In genomic region chr3:48461767-48462166, GRCh38 we compare ENCODE assay signal across 6 cellular contexts. TPM values are rescaled to one million over a fixed set of nuclear protein-coding genes. Genes with fewer than 3 reads are reported as not detected.
A peak's percentile ranks its signal among the peaks of the same experiment; 100 is the strongest.
DNase-seq lines count a peak whose midpoint lies in the region; ATAC-seq, FAIRE-seq and TF ChIP-seq lines count a peak whose summit lies in the region.
"Not testable (repeated sequence)": the region's sequence is repeated elsewhere in the genome, so short reads cannot be mapped to it uniquely, and the experiment has no call there.

No MANE protein-coding gene starts in this region.

- H3K9ac ChIP-seq in kidney (ENCODE audit: low read length in 2 of 2), result not testable (repeated sequence)

- ATAC-seq in activated naive CD8-positive, alpha-beta T cell treated with anti-CD3 and anti-CD28 coated beads, Interleukin-2, amount 10 ng/mL, durations not matched to agents 7 days and 5 days (ENCODE audit: low read depth), result not testable (repeated sequence)

- POLR2A ChIA-PET in RWPE1 (lab: Yijun Ruan, JAX; ENCODE audit: low non-redundant PET), result not testable (repeated sequence)
- POLR2A ChIA-PET in activated naive CD8-positive, alpha-beta T cell treated with anti-CD3 and anti-CD28 coated beads, Interleukin-2, amount 10 ng/mL, durations not matched to agents 7 days and 5 days (lab: Charles Lee), result interaction anchor here (1.1 to 1.4 kb wide), 3 partner anchors 10 to 22 kb away, joined by 3 to 7 read pairs (median 4); partner anchors contain the start of gene CCDC51

- TF ChIP-seq CTCF in RWPE1 (conservative IDR thresholded peaks at IDR 0.05; ENCODE audit: low read depth); kidney (IDR thresholded peaks at IDR 0.05; ENCODE audit: borderline replicate concordance, extremely low read depth, insufficient read depth); spleen (IDR thresholded peaks at IDR 0.05 in 8 of 11, conservative IDR thresholded peaks at IDR 0.05 in 3 of 11): not testable (repeated sequence)

- CTCF ChIA-PET in RWPE1 (lab: Yijun Ruan, JAX), result interaction anchor here (0.6 kb wide), 2 partner anchors 32 to 1158 kb away, joined by 3 to 6 read pairs; no protein-coding TSS in a partner anchor

- WGBS in spleen, 5 donors, result 93 to 97% (median 96%) methylated on average over 7 of the region's 7 CpGs

- not testable (repeated sequence) for TF ChIP-seq POLR2A in spleen (IDR thresholded peaks at IDR 0.05)

- not testable (repeated sequence) for H3K9me3 ChIP-seq in kidney (ENCODE audit: control insufficient read depth in 1 of 2, low read length in 2 of 2); spleen

- peaks cover 25% of the 10 kb centered on the region for H3K4me1 Mint-ChIP-seq in activated naive CD8-positive, alpha-beta T cell treated with anti-CD3 and anti-CD28 coated beads, Interleukin-2, amount 10 ng/mL, durations not matched to agents 7 days and 5 days

- H3K4me3 ChIP-seq in kidney (ENCODE audit: low read length in 2 of 2); spleen: not testable (repeated sequence)

- H3K36me3 Mint-ChIP-seq in activated naive CD8-positive, alpha-beta T cell treated with anti-CD3 and anti-CD28 coated beads, Interleukin-2, amount 10 ng/mL, durations not matched to agents 7 days and 5 days, result peaks cover 19% of the 10 kb centered on the region

- not testable (repeated sequence) for H3K27me3 ChIP-seq in spleen (replicated peaks in 1 of 7)

- intact Hi-C loops in kidney (cut with DNase I), result loop anchor here (5.0 kb wide), 1 partner anchor 86 kb away; no protein-coding TSS in a partner anchor
- intact Hi-C loops in posterior vena cava (cut with DNase I), result loop anchor here in 1 of 2 donors (10.0 kb wide), 1 partner anchor 223 kb away; the partner anchor contains the start of gene NCKIPSD
- intact Hi-C loops in spleen (cut with DNase I; ENCODE audit: low total_unique reads), result loop anchor here (5.0 kb wide), 1 partner anchor 91 kb away; no protein-coding TSS in a partner anchor

- H3K36me3 ChIP-seq in kidney (ENCODE audit: control insufficient read depth in 1 of 2, insufficient read depth in 2 of 2, low read length in 2 of 2), result peaks cover 20 to 32% of the 10 kb centered on the region in 2 donors
- peaks cover 0 to 85% (median 43%) of the 10 kb centered on the region in 6 donors for H3K36me3 ChIP-seq in spleen

- H3K4me1 ChIP-seq in kidney (ENCODE audit: control insufficient read depth in 1 of 2, insufficient read depth in 1 of 2, low read depth in 1 of 2, low read length in 2 of 2), result peaks cover 12 to 13% of the 10 kb centered on the region in 2 donors
- peaks cover 7 to 27% (median 20%) of the 10 kb centered on the region in 6 donors for H3K4me1 ChIP-seq in spleen

- H3K9me3 Mint-ChIP-seq in activated naive CD8-positive, alpha-beta T cell treated with anti-CD3 and anti-CD28 coated beads, Interleukin-2, amount 10 ng/mL, durations not matched to agents 7 days and 5 days, result not testable (repeated sequence)

- not testable (repeated sequence) for H3K27ac Mint-ChIP-seq in activated naive CD8-positive, alpha-beta T cell treated with anti-CD3 and anti-CD28 coated beads, Interleukin-2, amount 10 ng/mL, durations not matched to agents 7 days and 5 days

- not testable (repeated sequence) for DNase-seq in RWPE1 (ENCODE audit: low spot score)
- DNase-seq in activated effector memory CD4-positive, alpha-beta T cell treated with anti-CD3 and anti-CD28 coated beads, Interleukin-2, amount 50 U/mL, for 16 hours, result peak; percentile 54
- peak; percentile 2 for DNase-seq in activated naive CD8-positive, alpha-beta T cell treated with anti-CD3 and anti-CD28 coated beads, Interleukin-2, amount 10 ng/mL, durations not matched to agents 7 days and 5 days
- DNase-seq in kidney (peak; percentile 29), posterior vena cava (ENCODE audit: low spot score) (peak; percentile 61), spleen (peak; percentile 34)

- H3K27me3 Mint-ChIP-seq in activated naive CD8-positive, alpha-beta T cell treated with anti-CD3 and anti-CD28 coated beads, Interleukin-2, amount 10 ng/mL, durations not matched to agents 7 days and 5 days, result not testable (repeated sequence)

- not testable (repeated sequence) for H3K4me3 Mint-ChIP-seq in activated naive CD8-positive, alpha-beta T cell treated with anti-CD3 and anti-CD28 coated beads, Interleukin-2, amount 10 ng/mL, durations not matched to agents 7 days and 5 days

- FAIRE-seq in kidney (lab: Jason Lieb, UNC), result not testable (repeated sequence)

- peak overlapping the region; percentile 100 for H3K27ac ChIP-seq in RWPE1
- H3K27ac ChIP-seq in kidney (ENCODE audit: low read depth in 2 of 2, low read length in 2 of 2); spleen: not testable (repeated sequence)

RNA-seq across cellular contexts. Expression of gene ATRIP, which starts 15.2 kb away (rescaled TPM):
- 10 to 100 TPM; 17.0 to 19.9 TPM for total RNA-seq in activated naive CD8-positive, alpha-beta T cell treated with anti-CD3 and anti-CD28 coated beads, Interleukin-2, amount 10 ng/mL, durations not matched to agents 7 days and 5 days
- total RNA-seq in kidney (6.7 TPM), posterior vena cava (1 to 10 TPM; 6.2 to 6.3 TPM), spleen (10 to 100 TPM in 1 of 7 donors, 1 to 10 TPM in 6; 6.4 to 10.0 (median 7.0) TPM)
- polyA plus RNA-seq in kidney (ENCODE audit: insufficient read depth, low read depth, low replicate concordance) (5.4 TPM), spleen (1 to 10 TPM; 5.2 to 5.7 (median 5.2) TPM)

RNA-seq across cellular contexts. Expression of gene TMA7, which starts 21.7 kb away (rescaled TPM):
- total RNA-seq in activated naive CD8-positive, alpha-beta T cell treated with anti-CD3 and anti-CD28 coated beads, Interleukin-2, amount 10 ng/mL, durations not matched to agents 7 days and 5 days, result 100 to 1,000 TPM; 260 to 263 TPM
- total RNA-seq in kidney, result 195 TPM
- 631 TPM for polyA plus RNA-seq in kidney (ENCODE audit: insufficient read depth, low read depth, low replicate concordance)
- 100 to 1,000 TPM; 112 to 178 TPM for total RNA-seq in posterior vena cava
- total RNA-seq in spleen, result 100 to 1,000 TPM; 145 to 258 (median 170) TPM
- polyA plus RNA-seq in spleen, result 100 to 1,000 TPM; 606 to 753 (median 701) TPM

RNA-seq across cellular contexts. Expression of gene CCDC51, which starts 21.8 kb away (rescaled TPM):
- 10 to 100 TPM; 11.5 to 12.2 TPM for total RNA-seq in activated naive CD8-positive, alpha-beta T cell treated with anti-CD3 and anti-CD28 coated beads, Interleukin-2, amount 10 ng/mL, durations not matched to agents 7 days and 5 days
- total RNA-seq in kidney (13.8 TPM), posterior vena cava (10 to 100 TPM; 13.0 to 16.2 TPM), spleen (10 to 100 TPM in 6 of 7 donors, 1 to 10 TPM in 1; 8.4 to 22.2 (median 18.7) TPM)
- polyA plus RNA-seq in kidney (ENCODE audit: insufficient read depth, low read depth, low replicate concordance) (32.8 TPM), spleen (10 to 100 TPM; 10.2 to 15.8 (median 12.4) TPM)

RNA-seq across cellular contexts. Expression of gene PLXNB1, which starts 31.9 kb away (rescaled TPM):
- 1 to 10 TPM; 4.5 to 6.2 TPM for total RNA-seq in activated naive CD8-positive, alpha-beta T cell treated with anti-CD3 and anti-CD28 coated beads, Interleukin-2, amount 10 ng/mL, durations not matched to agents 7 days and 5 days
- total RNA-seq in kidney (224 TPM), posterior vena cava (10 to 100 TPM; 76.4 to 76.7 TPM), spleen (10 to 100 TPM; 31.8 to 95.9 (median 58.2) TPM)
- polyA plus RNA-seq in kidney (ENCODE audit: insufficient read depth, low read depth, low replicate concordance) (101 TPM), spleen (10 to 100 TPM; 12.3 to 58.3 (median 35.8) TPM)

RNA-seq across cellular contexts. Expression of gene SHISA5, which starts 42.2 kb away (rescaled TPM):
- total RNA-seq in activated naive CD8-positive, alpha-beta T cell treated with anti-CD3 and anti-CD28 coated beads, Interleukin-2, amount 10 ng/mL, durations not matched to agents 7 days and 5 days, result 100 to 1,000 TPM; 215 to 224 TPM
- total RNA-seq in kidney (214 TPM), posterior vena cava (100 to 1,000 TPM; 142 to 147 TPM), spleen (100 to 1,000 TPM; 154 to 227 (median 182) TPM)
- polyA plus RNA-seq in kidney (ENCODE audit: insufficient read depth, low read depth, low replicate concordance) (157 TPM), spleen (100 to 1,000 TPM in 1 of 3 donors, 10 to 100 TPM in 2; 80.2 to 132 (median 85.6) TPM)
